14 cellular contexts compared by ENCODE assay signal in genomic region chr2:42252464-42252863, GRCh38.
DNase-seq lines count a peak whose midpoint lies in the region; ATAC-seq and TF ChIP-seq lines count a peak whose summit lies in the region.
"Had no signal": no experiment of that assay in that cellular context is flagged by ENCODE, and none has a peak within 500 bp of the region (broad histone marks: within the 10 kb centered on the region; RNA-seq: fewer than 3 reads in every experiment).

No MANE protein-coding gene starts in this region.

- H3K27ac Mint-ChIP-seq in T-cell: peak overlapping the region; percentile 49 to 57

- H3K36me3 Mint-ChIP-seq in T-cell: peaks cover 57% of the 10 kb centered on the region

- peak; percentile 29 for DNase-seq in stimulated activated CD4-positive, alpha-beta T cell treated with anti-CD3 and anti-CD28 coated beads, Interleukin-4, amount 100 ng/mL, for 24 hours
- DNase-seq in stimulated activated CD4-positive, alpha-beta T cell treated with anti-CD3 and anti-CD28 coated beads, Interleukin-2, amount 100 ng/mL, for 48 hours: no peak
- DNase-seq in T-cell (peak in 1 of 34 experiments; percentile 4), foreskin melanocyte (peak; percentile 81), GM20000 (ENCODE audit: low spot score) (no peak), mesenteric fat pad (ENCODE audit: low spot score) (no peak), HK-2 (ENCODE audit: unreplicated experiment) (no peak)
- DNase-seq in stimulated activated naive CD8-positive, alpha-beta T cell treated with anti-CD3 and anti-CD28 coated beads, Interleukin-15, Interleukin-2, amounts not matched to agents 100 U/mL and 50 U/mL, for 24 hours: peak; percentile 25
- DNase-seq: activated CD4-positive, alpha-beta T cell treated with anti-CD3 and anti-CD28 coated beads for 1 hour; dermis blood vessel endothelial cell; esophagus squamous epithelium; mammary epithelial cell; SHP77; upper lobe of left lung had no signal

- no peak for TF ChIP-seq CTCF in GM20000 (IDR thresholded peaks at IDR 0.05; ENCODE audit: extremely low read depth, missing control alignments)

- peaks cover 79 to 86% (median 80%) of the 10 kb centered on the region in 3 donors for H3K4me1 Mint-ChIP-seq in T-cell

- POLR2A ChIA-PET in T-cell (lab: Charles Lee): interaction anchor here (0.6 to 1.1 kb wide), 3 partner anchors 9 to 128 kb away, joined by 3 to 5 read pairs (median 5); no protein-coding TSS in a partner anchor

- peak overlapping the region in 1 of 3 donors; percentile 4 for H3K4me3 Mint-ChIP-seq in T-cell

- H3K27me3 Mint-ChIP-seq in T-cell: no peaks in the 10 kb centered on the region

- no peaks in the 10 kb centered on the region for H3K9me3 Mint-ChIP-seq in T-cell

- ATAC-seq in T-cell (replicated peaks in 1 of 4): peak in 3 of 4 experiments; percentile 41 to 52 (median 48)
- peak; percentile 89 for ATAC-seq in stimulated activated naive CD8-positive, alpha-beta T cell treated with anti-CD3 and anti-CD28 coated beads, Interleukin-15, Interleukin-2, amounts not matched to agents 100 U/mL and 50 U/mL, for 24 hours

- CTCF ChIA-PET in T-cell (lab: Charles Lee): interaction anchor here in 1 of 2 donors (1.0 kb wide), 1 partner anchor 165 kb away, joined by 3 read pairs; no protein-coding TSS in a partner anchor

Comparison
In these comparisons a context has a peak if more than half of its experiments do, and no peak if none do; other contexts are left out.
1. DNase-seq: peak in stimulated activated CD4-positive, alpha-beta T cell treated with anti-CD3 and anti-CD28 coated beads, Interleukin-4, amount 100 ng/mL, for 24 hours (single experiment), foreskin melanocyte (single experiment) and stimulated activated naive CD8-positive, alpha-beta T cell treated with anti-CD3 and anti-CD28 coated beads, Interleukin-15, Interleukin-2, amounts not matched to agents 100 U/mL and 50 U/mL, for 24 hours (single experiment); none in stimulated activated CD4-positive, alpha-beta T cell treated with anti-CD3 and anti-CD28 coated beads, Interleukin-2, amount 100 ng/mL, for 48 hours (0 of 2), GM20000 (single experiment), mesenteric fat pad (single experiment) and HK-2 (single experiment).